Comparison of ENCODE assay signal across 8 cellular contexts in genomic region chr3:136249593-136250225, GRCh38. TPM values are rescaled to one million over a fixed set of nuclear protein-coding genes. Genes with fewer than 3 reads are reported as not detected.
DNase-seq lines count a peak whose midpoint lies in the region; ATAC-seq and TF ChIP-seq lines count a peak whose summit lies in the region.

No MANE protein-coding gene starts in this region.

- no peaks in the 10 kb centered on the region for H3K27me3 ChIP-seq in right cardiac atrium (ENCODE audit: control insufficient read depth, insufficient read depth)
- no peaks in the 10 kb centered on the region for H3K27me3 ChIP-seq in spleen (replicated peaks in 1 of 7)

- no peak for TF ChIP-seq CTCF in spleen (IDR thresholded peaks at IDR 0.05 in 8 of 11, conservative IDR thresholded peaks at IDR 0.05 in 3 of 11)

- no peaks in the 10 kb centered on the region for H3K36me3 ChIP-seq in spleen

- no peaks in the 10 kb centered on the region for H3K27me3 Mint-ChIP-seq in T-helper 17 cell

- no peak for DNase-seq in HEK293T (ENCODE audit: extremely low spot score)
- no peak for DNase-seq in T-helper 17 cell
- no peak for DNase-seq in right cardiac atrium
- DNase-seq in spleen, result no peak
- DNase-seq in SIG-M5 (lab: John Stamatoyannopoulos, UW), result no peak
- DNase-seq in stimulated activated CD4-positive, alpha-beta T cell treated with anti-CD3 and anti-CD28 coated beads, Interleukin-4, amount 100 ng/mL, for 4 hours, result no peak

- H3K4me3 ChIP-seq in right cardiac atrium (ENCODE audit: low read length) (peak overlapping the region; percentile 64), spleen (peak overlapping the region; percentile 60 to 95 (median 72))

- ATAC-seq in T-helper 17 cell (no peak), right cardiac atrium (no peak), HG02885 (IDR thresholded peaks at IDR 0.05; ENCODE audit: poor library complexity, unreplicated experiment) (no peak), GM21717 (IDR thresholded peaks at IDR 0.05; ENCODE audit: unreplicated experiment) (no peak)

- H3K27ac ChIP-seq in right cardiac atrium (ENCODE audit: low read length) (peak overlapping the region; percentile 51), spleen (peak overlapping the region; percentile 87 to 95 (median 90))

- CTCF ChIA-PET in HEK293T (lab: Yijun Ruan, JAX), result no interaction called here

- peak overlapping the region; percentile 88 for H3K4me3 Mint-ChIP-seq in T-helper 17 cell

- peak overlapping the region; percentile 96 for H3K27ac Mint-ChIP-seq in T-helper 17 cell

- H3K9me3 ChIP-seq in T-helper 17 cell (ENCODE audit: control insufficient read depth, low read length, poor library complexity, severe bottlenecking), result no peaks in the 10 kb centered on the region
- H3K9me3 ChIP-seq in right cardiac atrium (ENCODE audit: control insufficient read depth, low read length), result no peaks in the 10 kb centered on the region
- no peaks in the 10 kb centered on the region for H3K9me3 ChIP-seq in spleen

- no peak for TF ChIP-seq POLR2A in spleen (IDR thresholded peaks at IDR 0.05)

- POLR2A ChIA-PET in HEK293T (lab: Yijun Ruan, JAX), result interaction anchor here (0.9 to 2.4 kb wide), 2 partner anchors 53 kb away, joined by 3 to 12 read pairs; partner anchors contain the start of gene MSL2

- WGBS in right cardiac atrium, result 45% methylated on average over 11 of the region's 11 CpGs
- 26 to 43% (median 36%) methylated on average over 11 of the region's 11 CpGs for WGBS in spleen, 5 donors

- no peaks in the 10 kb centered on the region for H3K4me1 ChIP-seq in right cardiac atrium (ENCODE audit: control insufficient read depth, insufficient read depth, low read length)
- peaks cover 9 to 23% (median 20%) of the 10 kb centered on the region in 6 donors for H3K4me1 ChIP-seq in spleen

- peaks cover 17% of the 10 kb centered on the region for H3K4me1 Mint-ChIP-seq in T-helper 17 cell

- H3K36me3 Mint-ChIP-seq in T-helper 17 cell (ENCODE audit: low read depth), result peaks cover 2% of the 10 kb centered on the region

- intact Hi-C loops in right cardiac atrium (cut with DNase I), result loop anchor here in 3 of 4 donors (5.0 to 10.0 kb wide), 4 partner anchors 52 to 175 kb away; partner anchors contain the start of gene MSL2 (in 2 of the 3)
- intact Hi-C loops in spleen (cut with DNase I; ENCODE audit: low total_unique reads), result loop anchor here (5.0 to 10.0 kb wide), 3 partner anchors 55 to 505 kb away; partner anchors contain the start of genes MSL2 and STAG1

TF ChIP-seq in HEK293T, 16 proteins besides CTCF, POLR2A, EP300 and RAD21:
- no peak for TF ChIP-seq SUZ12 (IDR thresholded peaks at IDR 0.05)
- no peak for TF ChIP-seq FOXA1 (IDR thresholded peaks at IDR 0.05)
- TF ChIP-seq L3MBTL2 (conservative IDR thresholded peaks at IDR 0.05), result no peak
- no peak for TF ChIP-seq PKNOX1 (IDR thresholded peaks at IDR 0.05)
- no peak for TF ChIP-seq HDGF (IDR thresholded peaks at IDR 0.05; ENCODE audit: borderline replicate concordance)
- no peak for TF ChIP-seq FOXK2 (IDR thresholded peaks at IDR 0.05)
- TF ChIP-seq FOXM1 (IDR thresholded peaks at IDR 0.05; ENCODE audit: borderline replicate concordance), result no peak
- TF ChIP-seq ZNF384 (IDR thresholded peaks at IDR 0.05), result peak; percentile 65; the same call in 1 of the 2 replicates

RNA-seq across cellular contexts. Expression of gene PCCB, which starts 0.4 kb away (rescaled TPM):
- 10 to 100 TPM; 13.0 to 13.3 TPM for total RNA-seq in T-helper 17 cell
- total RNA-seq in right cardiac atrium, result 10 to 100 TPM; 69.3 to 78.6 (median 75.2) TPM
- 51.8 TPM for polyA plus RNA-seq in right cardiac atrium
- 10 to 100 TPM; 17.3 to 24.7 (median 21.0) TPM for total RNA-seq in spleen
- 10 to 100 TPM; 11.9 to 18.3 (median 15.7) TPM for polyA plus RNA-seq in spleen

RNA-seq across cellular contexts. Expression of gene MSL2, which starts 53.6 kb away (rescaled TPM):
- total RNA-seq in T-helper 17 cell, result 100 to 1,000 TPM in 1 of 2 donors, 10 to 100 TPM in 1; 95.6 to 135 TPM
- total RNA-seq in right cardiac atrium, result 10 to 100 TPM; 22.4 to 27.0 (median 23.2) TPM
- polyA plus RNA-seq in right cardiac atrium, result 5.7 TPM
- 10 to 100 TPM; 46.9 to 89.3 (median 59.6) TPM for total RNA-seq in spleen
- 10 to 100 TPM; 12.0 to 14.9 (median 13.3) TPM for polyA plus RNA-seq in spleen
